Comparison of ENCODE assay signal across 10 cellular contexts in genomic region chr13:33679658-33680012, GRCh38.
DNase-seq lines count a peak whose midpoint lies in the region; ATAC-seq and TF ChIP-seq lines count a peak whose summit lies in the region.
"Had no signal": no experiment of that assay in that cellular context is flagged by ENCODE, and none has a peak within 500 bp of the region (broad histone marks: within the 10 kb centered on the region; RNA-seq: fewer than 3 reads in every experiment).

No MANE protein-coding gene starts in this region.

- peak overlapping the region; percentile 97 for H3K27ac Mint-ChIP-seq in activated T-cell treated with anti-CD3 and anti-CD28 coated beads, Interleukin-2, amount 50 U/mL, for 72 hours
- H3K27ac Mint-ChIP-seq in stimulated activated naive CD8-positive, alpha-beta T cell treated with anti-CD3 and anti-CD28 coated beads, Interleukin-15, amount 100 ng/mL, for 72 hours: peak overlapping the region in 1 of 2 donors; percentile 43

- H3K9me3 ChIP-seq in PC-3 (ENCODE audit: low read length) (no peaks in the 10 kb centered on the region), esophagus muscularis mucosa (no peaks in the 10 kb centered on the region)
- H3K9me3 ChIP-seq: gastroesophageal sphincter had no signal

- no peaks in the 10 kb centered on the region for H3K9me3 Mint-ChIP-seq in activated T-cell treated with anti-CD3 and anti-CD28 coated beads, Interleukin-2, amount 50 U/mL, for 72 hours
- no peaks in the 10 kb centered on the region for H3K9me3 Mint-ChIP-seq in stimulated activated naive CD8-positive, alpha-beta T cell treated with anti-CD3 and anti-CD28 coated beads, Interleukin-15, amount 100 ng/mL, for 72 hours

- no peaks in the 10 kb centered on the region for H4K20me1 ChIP-seq in PC-3 (ENCODE audit: low read length)

- H3K9me2 ChIP-seq in PC-3 (replicated peaks; ENCODE audit: low read length): no peaks in the 10 kb centered on the region

- peaks cover 30% of the 10 kb centered on the region for H3K4me1 ChIP-seq in PC-3 (ENCODE audit: insufficient read depth, low read length)
- peaks cover 18 to 31% (median 22%) of the 10 kb centered on the region in 4 donors for H3K4me1 ChIP-seq in esophagus muscularis mucosa

- peaks cover 2 to 5% of the 10 kb centered on the region in 2 donors for H3K36me3 Mint-ChIP-seq in activated T-cell treated with anti-CD3 and anti-CD28 coated beads, Interleukin-2, amount 50 U/mL, for 72 hours (ENCODE audit: insufficient read depth in 2 of 2)

- H3K36me3 ChIP-seq in PC-3 (ENCODE audit: low read depth, low read length): no peaks in the 10 kb centered on the region
- no peaks in the 10 kb centered on the region for H3K36me3 ChIP-seq in esophagus muscularis mucosa
- H3K36me3 ChIP-seq: gastroesophageal sphincter had no signal

- H3K27me3 ChIP-seq in PC-3 (ENCODE audit: low read length): no peaks in the 10 kb centered on the region
- H3K27me3 ChIP-seq in esophagus muscularis mucosa: no peaks in the 10 kb centered on the region
- H3K27me3 ChIP-seq: gastroesophageal sphincter had no signal

- peak overlapping the region; percentile 85 for H3K9ac ChIP-seq in PC-3 (ENCODE audit: low read length)

- TF ChIP-seq CTCF in PC-3 (conservative IDR thresholded peaks at IDR 0.05; ENCODE audit: low read depth, low read length) (no peak), esophagus muscularis mucosa (IDR thresholded peaks at IDR 0.05) (no peak)

- no peak for TF ChIP-seq EP300 in esophagus muscularis mucosa (IDR thresholded peaks at IDR 0.05)

- H3K27ac ChIP-seq in PC-3 (ENCODE audit: low read length): peak overlapping the region; percentile 96
- H3K27ac ChIP-seq in esophagus muscularis mucosa (replicated peaks in 1 of 4): peak overlapping the region; percentile 20 to 44 (median 23)

- peak overlapping the region; percentile 46 for H3K4me3 ChIP-seq in PC-3 (ENCODE audit: low read length)
- no peak overlapping the region for H3K4me3 ChIP-seq in esophagus muscularis mucosa
- H3K4me3 ChIP-seq: gastroesophageal sphincter had no signal

- ATAC-seq in activated T-cell treated with anti-CD3 and anti-CD28 coated beads, Interleukin-2, amount 50 U/mL, for 72 hours (replicated peaks in 1 of 2): no peak
- ATAC-seq in PC-3: no peak
- no peak for ATAC-seq in stimulated activated naive CD8-positive, alpha-beta T cell treated with anti-CD3 and anti-CD28 coated beads, Interleukin-15, amount 100 ng/mL, for 72 hours

- peak overlapping the region; percentile 66 for H2AFZ ChIP-seq in PC-3 (ENCODE audit: low read length)

- peak overlapping the region; percentile 69 to 82 for H3K4me3 Mint-ChIP-seq in activated T-cell treated with anti-CD3 and anti-CD28 coated beads, Interleukin-2, amount 50 U/mL, for 72 hours
- H3K4me3 Mint-ChIP-seq in stimulated activated naive CD8-positive, alpha-beta T cell treated with anti-CD3 and anti-CD28 coated beads, Interleukin-15, amount 100 ng/mL, for 72 hours: peak overlapping the region; percentile 2 to 78

- TF ChIP-seq POLR2A in esophagus muscularis mucosa (IDR thresholded peaks at IDR 0.05; ENCODE audit: low read depth): no peak

- POLR2A ChIA-PET in PC-3 (lab: Charles Lee; ENCODE audit: unreplicated experiment): no interaction called here

- H3K4me1 Mint-ChIP-seq in activated T-cell treated with anti-CD3 and anti-CD28 coated beads, Interleukin-2, amount 50 U/mL, for 72 hours (ENCODE audit: low read depth): peaks cover 49% of the 10 kb centered on the region
- peaks cover 27% of the 10 kb centered on the region for H3K4me1 Mint-ChIP-seq in stimulated activated naive CD8-positive, alpha-beta T cell treated with anti-CD3 and anti-CD28 coated beads, Interleukin-15, amount 100 ng/mL, for 72 hours

- no peak for DNase-seq in activated T-cell treated with anti-CD3 and anti-CD28 coated beads, Interleukin-2, amount 50 U/mL, for 72 hours
- no peak for DNase-seq in activated T-cell treated with anti-CD3 and anti-CD28 coated beads for 4 hours
- no peak for DNase-seq in PC-3
- DNase-seq in esophagus muscularis mucosa (ENCODE audit: extremely low spot score): no peak
- no peak for DNase-seq in stimulated activated naive CD8-positive, alpha-beta T cell treated with anti-CD3 and anti-CD28 coated beads, Interleukin-15, amount 100 ng/mL, for 72 hours
- DNase-seq in amniotic stem cell (lab: John Stamatoyannopoulos, UW): no peak
- DNase-seq in NCI-H526 treated with DMSO at 0.1 percent for 48 hours (lab: John Stamatoyannopoulos, UW): no peak
- DNase-seq in GM19238 (ENCODE audit: insufficient read length, low spot score): no peak
- DNase-seq: NCI-H1092 had no signal

- H3F3A ChIP-seq in PC-3 (ENCODE audit: low read length, unreplicated experiment): no peaks in the 10 kb centered on the region

- H3K4me2 ChIP-seq in PC-3 (ENCODE audit: low read length): peak overlapping the region; percentile 74

- intact Hi-C loops in PC-3 (cut with micrococcal nuclease): loop anchor here (1.0 to 5.0 kb wide), 2 partner anchors 18 to 43 kb away; no protein-coding TSS in a partner anchor
- intact Hi-C loops in esophagus muscularis mucosa (cut with DNase I): no loop called here

- WGBS in esophagus muscularis mucosa: 65% methylated on average over 1 of the region's 1 CpG

- BruUV-seq in PC-3 (replicated peaks; lab: Mats Ljungman, UMichigan): no TSS peak

- CTCF ChIA-PET in PC-3 (lab: Charles Lee): no interaction called here

- no peaks in the 10 kb centered on the region for H3K79me2 ChIP-seq in PC-3 (ENCODE audit: low read length)

- peaks cover 12% of the 10 kb centered on the region for H3K27me3 Mint-ChIP-seq in activated T-cell treated with anti-CD3 and anti-CD28 coated beads, Interleukin-2, amount 50 U/mL, for 72 hours (ENCODE audit: low read depth)
- no peaks in the 10 kb centered on the region for H3K27me3 Mint-ChIP-seq in stimulated activated naive CD8-positive, alpha-beta T cell treated with anti-CD3 and anti-CD28 coated beads, Interleukin-15, amount 100 ng/mL, for 72 hours
